In the genomic region with DNA sequence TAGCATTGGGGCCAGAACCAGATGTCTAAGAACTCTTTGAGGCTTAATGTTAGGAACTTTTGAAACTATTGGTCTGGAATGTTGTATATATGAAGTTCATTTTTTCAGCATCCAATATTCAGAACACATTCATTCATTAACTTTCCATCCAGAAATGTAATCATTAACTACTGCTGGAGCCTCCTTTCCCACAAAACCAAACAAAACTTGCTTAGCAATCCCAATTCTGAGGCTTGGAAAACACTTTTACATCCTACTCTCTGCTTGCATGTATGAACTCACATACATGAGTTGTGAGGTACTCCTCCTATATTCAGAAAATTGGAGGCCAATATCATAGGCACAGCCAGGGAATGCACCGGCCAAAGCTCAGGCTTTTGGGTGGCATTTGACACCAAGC, we compare ENCODE assay signal across 11 cellular contexts. TPM values are rescaled to one million over a fixed set of nuclear protein-coding genes. Genes with fewer than 3 reads are reported as not detected.
DNase-seq lines count a peak whose midpoint lies in the region; ATAC-seq and TF ChIP-seq lines count a peak whose summit lies in the region.
"Had no signal": no experiment of that assay in that cellular context is flagged by ENCODE, and none has a peak within 500 bp of the region (broad histone marks: within the 10 kb centered on the region; RNA-seq: fewer than 3 reads in every experiment).

No MANE protein-coding gene starts in this region.

- H3K27me3 Mint-ChIP-seq in brain (peaks cover 49% of the 10 kb centered on the region), progenitor cell of endocrine pancreas (no peaks in the 10 kb centered on the region)

- H3K4me3 Mint-ChIP-seq in brain, result peak overlapping the region; percentile 84 to 98 (median 91)
- peak overlapping the region; percentile 100 for H3K4me3 Mint-ChIP-seq in progenitor cell of endocrine pancreas (ENCODE audit: low read depth)
- H3K4me3 Mint-ChIP-seq: activated CD4-positive, alpha-beta T cell treated with anti-CD3 and anti-CD28 coated beads, Interleukin-2, amount 10 ng/mL, durations not matched to agents 24 days and 14 days; activated naive CD8-positive, alpha-beta T cell had no signal

- H3K27me3 ChIP-seq in iPS-20b (ENCODE audit: insufficient read depth, low read length), result peaks cover 76% of the 10 kb centered on the region

- H3K27ac ChIP-seq in iPS-20b (ENCODE audit: low read length), result no peak overlapping the region
- H3K27ac ChIP-seq: tibial artery had no signal

- H3K9me3 Mint-ChIP-seq in brain, result no peaks in the 10 kb centered on the region
- H3K9me3 Mint-ChIP-seq in progenitor cell of endocrine pancreas (ENCODE audit: low read depth), result no peaks in the 10 kb centered on the region
- H3K9me3 Mint-ChIP-seq: activated CD4-positive, alpha-beta T cell treated with anti-CD3 and anti-CD28 coated beads, Interleukin-2, amount 10 ng/mL, durations not matched to agents 24 days and 14 days had no signal

- DNase-seq in progenitor cell of endocrine pancreas (ENCODE audit: low spot score, unreplicated experiment) (no peak), EL (no peak), superior temporal gyrus (ENCODE audit: extremely low spot score) (no peak)
- DNase-seq in activated CD8-positive, alpha-beta memory T cell treated with anti-CD3 and anti-CD28 coated beads, Interleukin-2, amount 50 U/mL, for 48 hours, result no peak
- DNase-seq: activated CD4-positive, alpha-beta T cell treated with anti-CD3 and anti-CD28 coated beads, Interleukin-2, amount 10 ng/mL, durations not matched to agents 24 days and 14 days had no signal

- H3K36me3 ChIP-seq in ES-I3 (ENCODE audit: insufficient read depth, low read length) (no peaks in the 10 kb centered on the region), iPS-20b (ENCODE audit: insufficient read depth, low read depth, low read length) (no peaks in the 10 kb centered on the region)
- H3K36me3 ChIP-seq: tibial artery had no signal

- no peak for ATAC-seq in HG02870 (IDR thresholded peaks at IDR 0.05; ENCODE audit: unreplicated experiment)

- H3K9me3 ChIP-seq in ES-I3 (ENCODE audit: control insufficient read depth, insufficient read depth, low read length) (no peaks in the 10 kb centered on the region), iPS-20b (ENCODE audit: insufficient read depth, low read depth, low read length) (no peaks in the 10 kb centered on the region)
- H3K9me3 ChIP-seq: tibial artery had no signal

- peak overlapping the region in 3 of 5 experiments; percentile 54 to 66 (median 60) for H3K27ac Mint-ChIP-seq in brain
- no peak overlapping the region for H3K27ac Mint-ChIP-seq in progenitor cell of endocrine pancreas
- H3K27ac Mint-ChIP-seq: activated CD4-positive, alpha-beta T cell treated with anti-CD3 and anti-CD28 coated beads, Interleukin-2, amount 10 ng/mL, durations not matched to agents 24 days and 14 days; activated naive CD8-positive, alpha-beta T cell had no signal

- TF ChIP-seq CTCF in brain (conservative IDR thresholded peaks at IDR 0.05), result no peak
- no peak for TF ChIP-seq CTCF in progenitor cell of endocrine pancreas (IDR thresholded peaks at IDR 0.05; ENCODE audit: unreplicated experiment)

- H3K36me3 Mint-ChIP-seq in brain, result no peaks in the 10 kb centered on the region
- H3K36me3 Mint-ChIP-seq in progenitor cell of endocrine pancreas (ENCODE audit: insufficient read depth), result peaks cover 16% of the 10 kb centered on the region
- H3K36me3 Mint-ChIP-seq: activated naive CD8-positive, alpha-beta T cell had no signal

- H3K4me1 Mint-ChIP-seq in brain (peaks cover 23% of the 10 kb centered on the region), progenitor cell of endocrine pancreas (ENCODE audit: low read depth) (peaks cover 20% of the 10 kb centered on the region)
- H3K4me1 Mint-ChIP-seq: activated CD4-positive, alpha-beta T cell treated with anti-CD3 and anti-CD28 coated beads, Interleukin-2, amount 10 ng/mL, durations not matched to agents 24 days and 14 days had no signal

- H3K9ac ChIP-seq in ES-I3 (ENCODE audit: low read depth, low read length), result peak overlapping the region; percentile 83; the same call in 1 of the 2 replicates
- no peak overlapping the region for H3K9ac ChIP-seq in iPS-20b (ENCODE audit: low read depth, low read length)

- H3K4me1 ChIP-seq in ES-I3 (ENCODE audit: insufficient read depth, low read length), result no peaks in the 10 kb centered on the region; the same call in 1 of the 2 replicates
- peaks cover 6% of the 10 kb centered on the region; the same call in 1 of the 2 replicates for H3K4me1 ChIP-seq in iPS-20b (ENCODE audit: insufficient read depth, low read length)

- H3K4me3 ChIP-seq in iPS-20b (ENCODE audit: low read length), result peak overlapping the region; percentile 71; the same call in 1 of the 2 replicates

RNA-seq across cellular contexts. Expression of gene LRATD1, which starts 0.8 kb away (rescaled TPM):
- 16.4 TPM for polyA plus RNA-seq in brain (ENCODE audit: insufficient read depth, low read depth, low replicate concordance)
- total RNA-seq in progenitor cell of endocrine pancreas, result 148 and 177 TPM in 2 replicates
- total RNA-seq: activated CD4-positive, alpha-beta T cell treated with anti-CD3 and anti-CD28 coated beads, Interleukin-2, amount 10 ng/mL, durations not matched to agents 24 days and 14 days had no signal
